In the genomic region with DNA sequence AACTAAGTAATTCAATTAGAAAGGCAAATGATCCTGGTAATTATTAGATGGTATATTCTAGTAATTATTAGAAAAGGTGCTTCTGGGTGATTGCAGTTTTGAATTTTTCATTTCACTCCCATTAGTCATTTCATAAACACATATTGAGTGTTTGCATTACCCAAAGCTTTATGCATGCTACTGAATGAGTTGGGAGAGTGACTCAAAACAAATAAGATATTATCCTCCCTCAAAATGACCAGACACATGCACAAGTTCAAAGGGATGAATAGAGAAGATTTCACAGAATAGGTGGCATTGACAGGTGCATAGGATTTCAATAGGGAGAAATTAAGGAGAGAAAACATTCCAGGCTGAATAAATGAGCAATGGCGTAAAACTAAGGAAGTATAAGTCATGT, we compare ENCODE assay signal across 17 cellular contexts.
A peak's percentile ranks its signal among the peaks of the same experiment; 100 is the strongest.
DNase-seq lines count a peak whose midpoint lies in the region; ATAC-seq and TF ChIP-seq lines count a peak whose summit lies in the region.
"Had no signal": no experiment of that assay in that cellular context is flagged by ENCODE, and none has a peak within 500 bp of the region (broad histone marks: within the 10 kb centered on the region; RNA-seq: fewer than 3 reads in every experiment).

No MANE protein-coding gene starts in this region.

- intact Hi-C loops in PC-3 (cut with micrococcal nuclease) (loop anchor here (1.0 to 10.0 kb wide), 4 partner anchors 11 to 350 kb away; partner anchors contain the start of gene MAGI3), right cardiac atrium (cut with DNase I) (no loop called here)
- intact Hi-C loops in activated naive CD4-positive, alpha-beta T cell treated with anti-CD3 and anti-CD28 coated beads for 36 hours (cut with micrococcal nuclease) = no loop called here

- 90 to 100% methylated on average over 1 of the region's 1 CpG for WGBS in GM23248 (ENCODE audit: low coverage in 1 of 2, low lambda C conversion rate in 2 of 2, missing lambda C conversion rate in 2 of 2), 2 experiments
- WGBS in right cardiac atrium = 88% methylated on average over 1 of the region's 1 CpG

- H3F3A ChIP-seq in GM23248 (ENCODE audit: insufficient read depth) = peaks cover 17% of the 10 kb centered on the region
- peaks cover 6% of the 10 kb centered on the region for H3F3A ChIP-seq in PC-3 (ENCODE audit: low read length, unreplicated experiment)

- POLR2A ChIA-PET in PC-3 (lab: Charles Lee; ENCODE audit: unreplicated experiment) = no interaction called here

- in situ Hi-C loops in GM23248 (cut with MboI) = no loop called here

- H3K4me3 ChIP-seq in GM23248 (no peak overlapping the region), PC-3 (ENCODE audit: low read length) (no peak overlapping the region), fibroblast of mammary gland (ENCODE audit: control insufficient read depth, low read depth, low read length) (no peak overlapping the region), right cardiac atrium (ENCODE audit: low read length) (no peak overlapping the region)
- H3K4me3 ChIP-seq: SJCRH30 had no signal

- no peaks in the 10 kb centered on the region for H4K20me1 ChIP-seq in GM23248 (ENCODE audit: insufficient read depth)
- no peaks in the 10 kb centered on the region for H4K20me1 ChIP-seq in PC-3 (ENCODE audit: low read length)

- no peak overlapping the region for H3K27ac Mint-ChIP-seq in activated naive CD4-positive, alpha-beta T cell treated with anti-CD3 and anti-CD28 coated beads for 36 hours
- H3K27ac Mint-ChIP-seq: CD4-positive, alpha-beta T cell; IgD-negative memory B cell had no signal

- BruUV-seq in PC-3 (replicated peaks; lab: Mats Ljungman, UMichigan) = no TSS peak

- H3K4me2 ChIP-seq in GM23248 (ENCODE audit: unreplicated experiment) (no peak overlapping the region), PC-3 (ENCODE audit: low read length) (peak overlapping the region; percentile 48)

- H3K27me3 ChIP-seq in GM23248 (replicated peaks; ENCODE audit: insufficient read depth) = no peaks in the 10 kb centered on the region
- H3K27me3 ChIP-seq in PC-3 (ENCODE audit: low read length) = no peaks in the 10 kb centered on the region
- H3K27me3 ChIP-seq in right cardiac atrium (ENCODE audit: control insufficient read depth, insufficient read depth) = no peaks in the 10 kb centered on the region
- H3K27me3 ChIP-seq: BE2C, SJCRH30 had no signal

- H3K36me3 ChIP-seq in GM23248 (ENCODE audit: low read depth) (no peaks in the 10 kb centered on the region), PC-3 (ENCODE audit: low read depth, low read length) (no peaks in the 10 kb centered on the region)
- H3K36me3 ChIP-seq: SJCRH30 had no signal

- H3K79me2 ChIP-seq in GM23248 (ENCODE audit: insufficient read depth) = no peaks in the 10 kb centered on the region
- H3K79me2 ChIP-seq in PC-3 (ENCODE audit: low read length) = no peaks in the 10 kb centered on the region

- H3K4me3 Mint-ChIP-seq in activated naive CD4-positive, alpha-beta T cell treated with anti-CD3 and anti-CD28 coated beads for 36 hours = no peak overlapping the region
- H3K4me3 Mint-ChIP-seq: CD4-positive, alpha-beta T cell; IgD-negative memory B cell had no signal

- no peaks in the 10 kb centered on the region for H3K9me3 ChIP-seq in GM23248 (ENCODE audit: low read depth)
- no peaks in the 10 kb centered on the region for H3K9me3 ChIP-seq in PC-3 (ENCODE audit: low read length)
- no peaks in the 10 kb centered on the region for H3K9me3 ChIP-seq in right cardiac atrium (ENCODE audit: control insufficient read depth, low read length)
- H3K9me3 ChIP-seq: BE2C, SJCRH30 had no signal

- H3K4me1 Mint-ChIP-seq in activated naive CD4-positive, alpha-beta T cell treated with anti-CD3 and anti-CD28 coated beads for 36 hours (ENCODE audit: low read depth) = no peaks in the 10 kb centered on the region
- H3K4me1 Mint-ChIP-seq: IgD-negative memory B cell had no signal

- no peak overlapping the region for H2AFZ ChIP-seq in GM23248
- no peak overlapping the region for H2AFZ ChIP-seq in PC-3 (ENCODE audit: low read length)

- no peaks in the 10 kb centered on the region for H3K27me3 Mint-ChIP-seq in activated naive CD4-positive, alpha-beta T cell treated with anti-CD3 and anti-CD28 coated beads for 36 hours (ENCODE audit: low read depth)
- H3K27me3 Mint-ChIP-seq: CD4-positive, alpha-beta T cell; IgD-negative memory B cell had no signal

- H3K9me3 Mint-ChIP-seq in activated naive CD4-positive, alpha-beta T cell treated with anti-CD3 and anti-CD28 coated beads for 36 hours = no peaks in the 10 kb centered on the region
- H3K9me3 Mint-ChIP-seq: CD4-positive, alpha-beta T cell; IgD-negative memory B cell had no signal

- H3K27ac ChIP-seq in GM23248 = no peak overlapping the region
- peak overlapping the region; percentile 50 for H3K27ac ChIP-seq in PC-3 (ENCODE audit: low read length)
- H3K27ac ChIP-seq in right cardiac atrium (ENCODE audit: low read length) = no peak overlapping the region
- H3K27ac ChIP-seq: SJCRH30 had no signal

- peak; percentile 94 for DNase-seq in DMS53 treated with DMSO at 0.1 percent for 48 hours (lab: John Stamatoyannopoulos, UW; ENCODE audit: unreplicated experiment)
- peak; percentile 10 for DNase-seq in GM23248
- peak; percentile 85 for DNase-seq in PC-3
- peak; percentile 6 for DNase-seq in fibroblast of mammary gland (ENCODE audit: low read depth)
- DNase-seq in right cardiac atrium = no peak
- DNase-seq in NCI-H524 treated with DMSO at 0.1 percent for 48 hours (lab: John Stamatoyannopoulos, UW) = no peak
- DNase-seq in activated naive CD4-positive, alpha-beta T cell treated with anti-CD3 and anti-CD28 coated beads for 36 hours = no peak
- DNase-seq: BE2C; CD4-positive, alpha-beta T cell; DND-41; GF-D8; NCI-H2029 treated with DMSO at 0.1 percent for 48 hours; NCI-H2171 treated with DMSO at 0.1 percent for 48 hours; NCI-H510A; SJCRH30; SW 1271 had no signal

- H3K36me3 Mint-ChIP-seq in activated naive CD4-positive, alpha-beta T cell treated with anti-CD3 and anti-CD28 coated beads for 36 hours (ENCODE audit: low read depth) = no peaks in the 10 kb centered on the region
- H3K36me3 Mint-ChIP-seq: IgD-negative memory B cell had no signal

- no peaks in the 10 kb centered on the region for H3K9me2 ChIP-seq in GM23248 (ENCODE audit: insufficient read depth)
- H3K9me2 ChIP-seq in PC-3 (replicated peaks; ENCODE audit: low read length) = no peaks in the 10 kb centered on the region

- H3K9ac ChIP-seq in GM23248 (no peak overlapping the region), PC-3 (ENCODE audit: low read length) (no peak overlapping the region)

- H3K4me1 ChIP-seq in GM23248 (ENCODE audit: insufficient read depth) (peaks cover 5% of the 10 kb centered on the region; the same call in 1 of the 2 replicates), PC-3 (ENCODE audit: insufficient read depth, low read length) (peaks cover 38% of the 10 kb centered on the region), right cardiac atrium (ENCODE audit: control insufficient read depth, insufficient read depth, low read length) (no peaks in the 10 kb centered on the region)

- TF ChIP-seq CTCF in PC-3 (conservative IDR thresholded peaks at IDR 0.05; ENCODE audit: low read depth, low read length) (no peak), fibroblast of mammary gland (conservative IDR thresholded peaks at IDR 0.05; ENCODE audit: control insufficient read depth, insufficient read depth, low read depth, low read length) (no peak)

- ATAC-seq in PC-3 (peak; percentile 93), right cardiac atrium (no peak)

- CTCF ChIA-PET in PC-3 (lab: Charles Lee) = no interaction called here
- CTCF ChIA-PET in activated naive CD4-positive, alpha-beta T cell treated with anti-CD3 and anti-CD28 coated beads for 36 hours (lab: Charles Lee) = no interaction called here

Comparison
In these comparisons a context has a peak if more than half of its experiments do, and no peak if none do; other contexts are left out.
1. DNase-seq: peak in DMS53 treated with DMSO at 0.1 percent for 48 hours (single experiment), GM23248 (single experiment), PC-3 (single experiment) and fibroblast of mammary gland (single experiment); none in right cardiac atrium (0 of 3), NCI-H524 treated with DMSO at 0.1 percent for 48 hours (single experiment) and activated naive CD4-positive, alpha-beta T cell treated with anti-CD3 and anti-CD28 coated beads for 36 hours (single experiment).